ENCODE assay signal across 8 cellular contexts in genomic region chr11:134068829-134069425, GRCh38. TPM values are rescaled to one million over a fixed set of nuclear protein-coding genes. Genes with fewer than 3 reads are reported as not detected.
DNase-seq lines count a peak whose midpoint lies in the region; ATAC-seq and TF ChIP-seq lines count a peak whose summit lies in the region.

TSS of gene JAM3 (plus strand) at chr11:134069072. CDS start at chr11:134069084, 12 bp downstream.

- peak within 1 kb of the TSS; percentile 66 to 92 (median 82) for H3K4me3 ChIP-seq in BLaER1 treated with 17β-estradiol and CSF1 and Interleukin-3, amounts not matched to agents 10 nM and 100 nM
- H3K4me3 ChIP-seq in PC-3 (ENCODE audit: low read length) (peak within 1 kb of the TSS; percentile 46; the same call in 1 of the 2 replicates), fibroblast of lung (replicated peaks in 1 of 4; ENCODE audit: control extremely low read depth in 1 of 4, insufficient read depth in 1 of 4, low read depth in 3 of 4, low read length in 4 of 4) (peak within 1 kb of the TSS; percentile 59 to 81 (median 72)), muscle layer of duodenum (ENCODE audit: low read depth in 1 of 2, low read length in 2 of 2) (peak within 1 kb of the TSS; percentile 52 to 80)

- no peaks in the 10 kb centered on the region for H3K9me3 ChIP-seq in BLaER1 treated with 17β-estradiol and CSF1 and Interleukin-3, amounts not matched to agents 10 nM and 100 nM (replicated peaks in 1 of 11)
- H3K9me3 ChIP-seq in PC-3 (ENCODE audit: low read length) (no peaks in the 10 kb centered on the region), fibroblast of lung (ENCODE audit: control insufficient read depth, insufficient read depth, low read depth, low read length) (no peaks in the 10 kb centered on the region), muscle layer of duodenum (ENCODE audit: control insufficient read depth in 1 of 2, low read length in 2 of 2) (no peaks in the 10 kb centered on the region)

- no TSS peak for BruUV-seq in PC-3 (replicated peaks; lab: Mats Ljungman, UMichigan)

- H3K27me3 ChIP-seq in BLaER1 treated with 17β-estradiol and CSF1 and Interleukin-3, amounts not matched to agents 10 nM and 100 nM = peaks cover 0 to 5% (median 0%) of the 10 kb centered on the region in 11 experiments; a peak in 1 of 22 replicates
- H3K27me3 ChIP-seq in PC-3 (ENCODE audit: low read length) = peaks cover 93% of the 10 kb centered on the region
- peaks cover 3% of the 10 kb centered on the region for H3K27me3 ChIP-seq in fibroblast of lung (ENCODE audit: control insufficient read depth, insufficient read depth, low read length)
- peaks cover 4% of the 10 kb centered on the region for H3K27me3 ChIP-seq in muscle layer of duodenum (ENCODE audit: low read depth, low read length)

- H4K20me1 ChIP-seq in BLaER1 treated with 17β-estradiol and CSF1 and Interleukin-3, amounts not matched to agents 10 nM and 100 nM = peaks cover 0 to 34% (median 9%) of the 10 kb centered on the region in 11 experiments; a peak in 6 of 22 replicates
- no peaks in the 10 kb centered on the region for H4K20me1 ChIP-seq in PC-3 (ENCODE audit: low read length)
- no peaks in the 10 kb centered on the region for H4K20me1 ChIP-seq in fibroblast of lung (ENCODE audit: control insufficient read depth, extremely low read depth, insufficient read depth, low read length)

- CTCF ChIA-PET in PC-3 (lab: Charles Lee) = no interaction called here

- no peaks in the 10 kb centered on the region for H3K36me3 ChIP-seq in BLaER1 treated with 17β-estradiol and CSF1 and Interleukin-3, amounts not matched to agents 10 nM and 100 nM
- H3K36me3 ChIP-seq in PC-3 (ENCODE audit: low read depth, low read length) (no peaks in the 10 kb centered on the region), fibroblast of lung (ENCODE audit: control insufficient read depth, insufficient read depth, low read length) (no peaks in the 10 kb centered on the region), muscle layer of duodenum (ENCODE audit: control insufficient read depth in 1 of 2, insufficient read depth in 2 of 2, low read length in 2 of 2) (no peaks in the 10 kb centered on the region)

- H2AFZ ChIP-seq in PC-3 (ENCODE audit: low read length) (peak within 1 kb of the TSS; percentile 63), fibroblast of lung (ENCODE audit: low read length) (peak within 1 kb of the TSS; percentile 93)

- H3K9me2 ChIP-seq in PC-3 (replicated peaks; ENCODE audit: low read length) = no peaks in the 10 kb centered on the region

- peak within 1 kb of the TSS; percentile 71 to 86 (median 81) for H3K9ac ChIP-seq in BLaER1 treated with 17β-estradiol and CSF1 and Interleukin-3, amounts not matched to agents 10 nM and 100 nM
- H3K9ac ChIP-seq in PC-3 (ENCODE audit: low read length) (no peak within 1 kb of the TSS), fibroblast of lung (ENCODE audit: insufficient read depth, low read length) (peak within 1 kb of the TSS; percentile 81)

- peak within 1 kb of the TSS in 10 of 11 experiments; percentile 45 to 83 (median 74); a peak in 20 of 22 replicates for H3K27ac ChIP-seq in BLaER1 treated with 17β-estradiol and CSF1 and Interleukin-3, amounts not matched to agents 10 nM and 100 nM
- H3K27ac ChIP-seq in PC-3 (ENCODE audit: low read length) (no peak within 1 kb of the TSS), fibroblast of lung (ENCODE audit: insufficient read depth, low read length) (peak within 1 kb of the TSS; percentile 73), muscle layer of duodenum (ENCODE audit: low read length) (peak within 1 kb of the TSS; percentile 47)

- intact Hi-C loops in PC-3 (cut with micrococcal nuclease) = no loop called here

- H3F3A ChIP-seq in PC-3 (ENCODE audit: low read length, unreplicated experiment) = no peaks in the 10 kb centered on the region

- no peaks in the 10 kb centered on the region for H3K79me2 ChIP-seq in PC-3 (ENCODE audit: low read length)
- peaks cover 3% of the 10 kb centered on the region for H3K79me2 ChIP-seq in fibroblast of lung (ENCODE audit: control insufficient read depth, insufficient read depth, low read length)

- POLR2A ChIA-PET in PC-3 (lab: Charles Lee; ENCODE audit: unreplicated experiment) = no interaction called here

- H3K4me2 ChIP-seq in BLaER1 treated with 17β-estradiol and CSF1 and Interleukin-3, amounts not matched to agents 10 nM and 100 nM = peak within 1 kb of the TSS; percentile 80 to 95 (median 86)
- H3K4me2 ChIP-seq in PC-3 (ENCODE audit: low read length) = peak within 1 kb of the TSS; percentile 68
- peak within 1 kb of the TSS; percentile 85 for H3K4me2 ChIP-seq in fibroblast of lung (ENCODE audit: extremely low read depth, insufficient read depth, low read length)

- H3K4me1 ChIP-seq in BLaER1 treated with 17β-estradiol and CSF1 and Interleukin-3, amounts not matched to agents 10 nM and 100 nM = peaks cover 0 to 22% (median 16%) of the 10 kb centered on the region in 10 experiments; a peak in 16 of 20 replicates
- H3K4me1 ChIP-seq in PC-3 (ENCODE audit: insufficient read depth, low read length) = no peaks in the 10 kb centered on the region
- no peaks in the 10 kb centered on the region for H3K4me1 ChIP-seq in fibroblast of lung (ENCODE audit: control insufficient read depth, extremely low read depth, insufficient read depth, low read length)
- H3K4me1 ChIP-seq in muscle layer of duodenum (ENCODE audit: control insufficient read depth in 1 of 2, insufficient read depth in 2 of 2, low read length in 2 of 2) = peaks cover 0 to 11% of the 10 kb centered on the region in 2 donors

- TF ChIP-seq CTCF in PC-3 (conservative IDR thresholded peaks at IDR 0.05; ENCODE audit: low read depth, low read length) = no peak
- TF ChIP-seq CTCF in fibroblast of lung (conservative IDR thresholded peaks at IDR 0.05 in 1 of 2, IDR thresholded peaks at IDR 0.05 in 1 of 2; ENCODE audit: low read depth in 1 of 2, low read length in 2 of 2) = no peak

- ATAC-seq in GM19463 (IDR thresholded peaks at IDR 0.05; ENCODE audit: unreplicated experiment) (peak; percentile 78), PC-3 (peak; percentile 58)

- DNase-seq in HS-5 (ENCODE audit: low read depth) (peak; percentile 29), PC-3 (peak; percentile 44), fibroblast of lung (ENCODE audit: low read depth in 2 of 2) (peak; percentile 92)
- peak; percentile 92 to 93 for DNase-seq in activated T-helper 1 cell treated with anti-CD3 and anti-CD28 coated beads, Interleukin-2, amount 50 U/mL, for 16 hours (ENCODE audit: low read depth in 1 of 2, low spot score in 1 of 2)
- peak; percentile 98 for DNase-seq in stimulated activated CD8-positive, alpha-beta memory T cell treated with anti-CD3 and anti-CD28 coated beads, Interleukin-4, amount 100 ng/mL, for 48 hours

RNA-seq across cellular contexts. Expression of gene JAM3, which starts in this region (rescaled TPM):
- total RNA-seq in PC-3 (2014; rRNA removed) (1.6 and 3.1 TPM in 2 replicates), fibroblast of lung (60.4 and 85.7 TPM in 2 replicates)
- polyA plus RNA-seq in fibroblast of lung = 44.1 and 54.5 TPM in 2 replicates
- 34.3 and 41.9 TPM in 2 replicates for polyA plus RNA-seq in fibroblast of lung (2012)
- polyA minus RNA-seq in fibroblast of lung (ENCODE audit: low replicate concordance) = 53.5 and 56.9 TPM in 2 replicates

Comparison
In these comparisons a context has a peak if more than half of its experiments do, and no peak if none do; other contexts are left out.
1. RNA of gene JAM3 (total RNA-seq): 60.4 to 85.7 TPM in fibroblast of lung; 1.6 to 3.1 TPM in PC-3; every median in the first group is over 10 times any median in the second.
2. DNase-seq: peak in every context shown above with its lines; median percentile 98 in stimulated activated CD8-positive, alpha-beta memory T cell treated with anti-CD3 and anti-CD28 coated beads, Interleukin-4, amount 100 ng/mL, for 48 hours; 92 in activated T-helper 1 cell treated with anti-CD3 and anti-CD28 coated beads, Interleukin-2, amount 50 U/mL, for 16 hours; 92 in fibroblast of lung; 44 in PC-3; 29 in HS-5.
3. Peak in every context shown above with its lines, with median percentiles within 50 percentile points of each other: H3K4me2 ChIP-seq and H3K4me3 ChIP-seq.